Comparison of ENCODE assay signal across 21 cellular contexts in the genomic region with DNA sequence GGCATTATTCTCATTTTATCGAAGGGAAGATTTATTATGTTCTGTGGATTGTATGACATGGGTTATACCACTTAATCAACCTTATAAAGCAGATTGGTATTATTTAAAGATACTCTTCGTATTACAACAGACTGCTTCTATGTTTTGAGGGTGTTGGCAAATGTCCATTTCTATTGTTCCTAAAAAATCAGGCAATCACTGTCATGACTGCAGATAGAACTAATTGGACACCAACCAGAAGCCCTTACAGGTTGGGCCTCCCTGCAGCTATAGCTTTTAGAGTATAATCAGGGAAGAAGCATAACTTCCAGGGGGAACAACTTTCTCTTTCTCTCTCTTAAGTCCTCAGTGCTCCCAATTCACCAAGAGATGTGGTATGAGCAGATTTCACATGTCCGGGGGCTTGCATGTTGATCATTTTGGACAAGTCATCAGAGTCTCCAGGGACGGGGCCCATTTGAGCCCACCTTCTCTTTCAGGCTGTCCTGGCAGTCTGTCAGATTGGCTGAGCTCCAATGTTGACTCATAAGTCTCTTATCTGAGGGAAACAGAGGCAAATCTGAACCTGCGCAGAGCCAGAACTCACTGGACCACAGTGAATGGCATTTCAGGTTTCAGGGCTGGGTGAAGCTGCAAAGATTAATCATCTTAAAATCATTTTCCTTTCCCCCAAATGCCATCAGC.
A peak's percentile ranks its signal among the peaks of the same experiment; 100 is the strongest.
DNase-seq lines count a peak whose midpoint lies in the region; ATAC-seq, FAIRE-seq and TF ChIP-seq lines count a peak whose summit lies in the region.
"Had no signal": no experiment of that assay in that cellular context is flagged by ENCODE, and none has a peak within 500 bp of the region (broad histone marks: within the 10 kb centered on the region; RNA-seq: fewer than 3 reads in every experiment).

No MANE protein-coding gene starts in this region.

- POLR2A ChIA-PET in SK-N-SH (lab: Yijun Ruan, JAX) (no interaction called here), HepG2 (lab: Yijun Ruan, JAX) (no interaction called here)

- H2AFZ ChIP-seq in SK-N-SH (ENCODE audit: low read depth) (no peak overlapping the region), HepG2 (ENCODE audit: low read length) (no peak overlapping the region)

- FAIRE-seq in HepG2 (lab: Jason Lieb, UNC): no peak
- FAIRE-seq: GM12891 had no signal

- no peak for TF ChIP-seq POLR2A in HepG2 (IDR thresholded peaks at IDR 0.05; ENCODE audit: insufficient read depth in 1 of 2, low read depth in 2 of 2, low read length in 2 of 2)

- H3K56ac ChIP-seq in mesendoderm (ENCODE audit: low read length): no peak overlapping the region

- H3K27ac ChIP-seq in SK-N-SH (ENCODE audit: low read depth in 2 of 2, low read length in 1 of 2) (peak overlapping the region in 1 of 2 experiments; percentile 78; a peak in 2 of 4 replicates), mesendoderm (ENCODE audit: low read depth, low read length) (no peak overlapping the region), HepG2 (ENCODE audit: extremely low read length, insufficient read depth, low read length) (no peak overlapping the region)
- H3K27ac ChIP-seq: BLaER1 had no signal

- TF ChIP-seq EP300 in SK-N-SH (IDR thresholded peaks at IDR 0.05; ENCODE audit: borderline replicate concordance in 1 of 2, low read depth in 1 of 2, low read length in 1 of 2): peak in 1 of 2 experiments; percentile 62; a peak in 2 of 4 replicates
- TF ChIP-seq EP300 in HepG2 (IDR thresholded peaks at IDR 0.05; ENCODE audit: low read depth in 2 of 2, low read length in 2 of 2): no peak
- no peak for TF ChIP-seq EP300 in HepG2 (CRISPR knock-in tag; IDR thresholded peaks at IDR 0.05; ENCODE audit: borderline replicate concordance)

- no peak for TF ChIP-seq CTCF in BE2C (IDR thresholded peaks at IDR 0.05; ENCODE audit: low read depth, low read length)
- TF ChIP-seq CTCF in SK-N-SH (IDR thresholded peaks at IDR 0.05): no peak
- TF ChIP-seq CTCF in HepG2 (CRISPR knock-in tag; IDR thresholded peaks at IDR 0.05): no peak

- no peak overlapping the region for H2BK15ac ChIP-seq in mesendoderm (replicated peaks; ENCODE audit: low read depth)

- H3K9me2 ChIP-seq in SK-N-SH: no peaks in the 10 kb centered on the region

- intact Hi-C loops in HepG2 (cut with micrococcal nuclease; ENCODE audit: unreplicated experiment): no loop called here

- H2BK120ac ChIP-seq in mesendoderm (ENCODE audit: low read depth, low read length): no peak overlapping the region

- no peaks in the 10 kb centered on the region for H3K9me3 ChIP-seq in BE2C
- no peaks in the 10 kb centered on the region for H3K9me3 ChIP-seq in SK-N-SH
- no peaks in the 10 kb centered on the region for H3K9me3 ChIP-seq in HepG2 (ENCODE audit: low read length)
- H3K9me3 ChIP-seq: BLaER1 had no signal

- BruUV-seq in HepG2 (replicated peaks; lab: Mats Ljungman, UMichigan): no TSS peak

- no peaks in the 10 kb centered on the region for H3F3A ChIP-seq in SK-N-SH (replicated peaks; ENCODE audit: insufficient read depth)

- no peaks in the 10 kb centered on the region for H3K79me1 ChIP-seq in mesendoderm (ENCODE audit: low read length)

- H2BK5ac ChIP-seq in mesendoderm (ENCODE audit: low read length): no peak overlapping the region

- H3K27me3 ChIP-seq in BE2C: no peaks in the 10 kb centered on the region
- no peaks in the 10 kb centered on the region for H3K27me3 ChIP-seq in SK-N-SH (ENCODE audit: insufficient read depth)
- H3K27me3 ChIP-seq in mesendoderm (ENCODE audit: insufficient read depth, low read length, poor library complexity): no peaks in the 10 kb centered on the region
- H3K27me3 ChIP-seq in HepG2 (ENCODE audit: control insufficient read depth in 1 of 2, insufficient read depth in 2 of 2, low read length in 2 of 2): no peaks in the 10 kb centered on the region
- H3K27me3 ChIP-seq: BLaER1 had no signal

- ATAC-seq in HepG2: no peak
- ATAC-seq in GM18873 (IDR thresholded peaks at IDR 0.05; ENCODE audit: low FRiP score, unreplicated experiment): no peak
- ATAC-seq: Panc1 had no signal

- in situ Hi-C loops in HepG2 (cut with HindIII; ENCODE audit: extremely low pct_ligation_motif_present, low pct_unique_long_range_greater_than_20kb): no loop called here

- H3K4me1 ChIP-seq in BE2C (peaks cover 30% of the 10 kb centered on the region), SK-N-SH (ENCODE audit: control insufficient read depth in 1 of 2, insufficient read depth in 2 of 2, low read depth in 1 of 2, low read length in 1 of 2) (peaks cover 17 to 29% of the 10 kb centered on the region in 2 experiments; a peak in 3 of 4 replicates), mesendoderm (ENCODE audit: control insufficient read depth, low read depth, low read length) (no peaks in the 10 kb centered on the region), HepG2 (ENCODE audit: insufficient read depth, low read length) (no peaks in the 10 kb centered on the region)
- H3K4me1 ChIP-seq: BLaER1 had no signal

- H3K4me2 ChIP-seq in SK-N-SH (no peak overlapping the region), mesendoderm (ENCODE audit: low read length) (no peak overlapping the region), HepG2 (ENCODE audit: low read depth, low read length) (no peak overlapping the region)
- H3K4me2 ChIP-seq: BLaER1 had no signal

- no peak overlapping the region for H3K9ac ChIP-seq in SK-N-SH
- no peak overlapping the region for H3K9ac ChIP-seq in mesendoderm (ENCODE audit: low read length)
- no peak overlapping the region for H3K9ac ChIP-seq in HepG2 (ENCODE audit: insufficient read depth, low read depth, low read length)
- H3K9ac ChIP-seq: BLaER1 had no signal

- H3K23ac ChIP-seq in mesendoderm (ENCODE audit: low read length): no peak overlapping the region

- CTCF ChIA-PET in SK-N-SH (lab: Yijun Ruan, JAX): interaction anchor here (0.6 to 2.2 kb wide), 6 partner anchors 11 to 270 kb away, joined by 3 to 8 read pairs (median 4); no protein-coding TSS in a partner anchor
- CTCF ChIA-PET in HepG2 (lab: Yijun Ruan, JAX; ENCODE audit: low intra/inter-chr PET ratio, low total read pairs): no interaction called here

- H4K8ac ChIP-seq in mesendoderm (ENCODE audit: low read depth, low read length): no peak overlapping the region

- no peak overlapping the region for H4K5ac ChIP-seq in mesendoderm (ENCODE audit: low read length)

- 23% methylated on average over 5 of the region's 5 CpGs for WGBS in SK-N-SH (ENCODE audit: low lambda C conversion rate)
- WGBS in mesendoderm (ENCODE audit: extremely low coverage, insufficient coverage, low lambda C conversion rate): no CpG with 5 or more reads among the region's 5 CpGs
- WGBS in HepG2 (ENCODE audit: low lambda C conversion rate): 21% methylated on average over 3 of the region's 5 CpGs

- H3K4me3 ChIP-seq in BE2C (ENCODE audit: low read depth, low read length): peak overlapping the region; percentile 23; the same call in 1 of the 2 replicates
- H3K4me3 ChIP-seq in SK-N-SH (ENCODE audit: low read depth in 2 of 2, low read length in 1 of 2): no peak overlapping the region
- H3K4me3 ChIP-seq in mesendoderm (ENCODE audit: low read length): no peak overlapping the region
- no peak overlapping the region for H3K4me3 ChIP-seq in HepG2 (replicated peaks in 1 of 3; ENCODE audit: insufficient read depth in 1 of 3, low read depth in 2 of 3, low read length in 3 of 3)
- H3K4me3 ChIP-seq: BLaER1 had no signal

- H3K4ac ChIP-seq in mesendoderm (ENCODE audit: low read depth, low read length): no peak overlapping the region

- DNase-seq in BE2C: peak; percentile 94
- DNase-seq in NCI-H128 (lab: John Stamatoyannopoulos, UW; ENCODE audit: unreplicated experiment): peak; percentile 35
- peak; percentile 16 for DNase-seq in SK-N-SH
- no peak for DNase-seq in mesendoderm
- DNase-seq in epidermal melanocyte (ENCODE audit: insufficient read length, low spot score): no peak
- DNase-seq in activated effector memory CD4-positive, alpha-beta T cell treated with anti-CD3 and anti-CD28 coated beads, Interleukin-2, amount 50 U/mL, for 16 hours: no peak
- DNase-seq in HepG2 (ENCODE audit: low spot score): no peak
- DNase-seq: CD4-positive, alpha-beta T cell; DND-41; Karpas-422; MV-4-11; NCI-H1436 treated with DMSO at 0.1 percent for 48 hours; NCI-H2029; NCI-H2171; NCI-H446; NCI-H526 treated with DMSO at 0.1 percent for 48 hours; SIG-M5 had no signal

- H4K20me1 ChIP-seq in SK-N-SH (ENCODE audit: insufficient read depth) (no peaks in the 10 kb centered on the region), HepG2 (ENCODE audit: insufficient read depth, low read length) (no peaks in the 10 kb centered on the region)
- H4K20me1 ChIP-seq: BLaER1 had no signal

- H3K18ac ChIP-seq in mesendoderm (ENCODE audit: low read length): peak overlapping the region; percentile 40

- no peak overlapping the region for H2AK5ac ChIP-seq in mesendoderm (ENCODE audit: low read length)

- no peaks in the 10 kb centered on the region for H3K36me3 ChIP-seq in BE2C
- no peaks in the 10 kb centered on the region for H3K36me3 ChIP-seq in SK-N-SH (replicated peaks in 1 of 2; ENCODE audit: control insufficient read depth in 1 of 2, insufficient read depth in 2 of 2, low read length in 1 of 2)
- H3K36me3 ChIP-seq in mesendoderm (ENCODE audit: control insufficient read depth, insufficient read depth, low read length): no peaks in the 10 kb centered on the region
- H3K36me3 ChIP-seq in HepG2 (replicated peaks in 1 of 2; ENCODE audit: control insufficient read depth in 1 of 2, insufficient read depth in 2 of 2, low read length in 2 of 2): no peaks in the 10 kb centered on the region
- H3K36me3 ChIP-seq: BLaER1 had no signal

- no peaks in the 10 kb centered on the region for H3K79me2 ChIP-seq in SK-N-SH (ENCODE audit: insufficient read depth)
- no peaks in the 10 kb centered on the region for H3K79me2 ChIP-seq in mesendoderm (ENCODE audit: control insufficient read depth, insufficient read depth, low read length)
- no peaks in the 10 kb centered on the region for H3K79me2 ChIP-seq in HepG2 (ENCODE audit: insufficient read depth, low read length)

- TF ChIP-seq RAD21 in SK-N-SH (IDR thresholded peaks at IDR 0.05; ENCODE audit: low read length) (no peak), HepG2 (CRISPR knock-in tag; IDR thresholded peaks at IDR 0.05) (no peak)

TF ChIP-seq in SK-N-SH, 30 proteins besides CTCF, POLR2A, EP300 and RAD21 (continues in another document):
- TF ChIP-seq NFIC (IDR thresholded peaks at IDR 0.05; ENCODE audit: borderline replicate concordance) (peak; percentile 6; the same call in 1 of the 2 replicates), FOXJ3 (CRISPR knock-in tag; IDR thresholded peaks at IDR 0.05) (peak; percentile 91)

TF ChIP-seq in HepG2, 621 proteins besides CTCF, POLR2A, EP300 and RAD21 (continues in another document):
- TF ChIP-seq, protein P1, sequence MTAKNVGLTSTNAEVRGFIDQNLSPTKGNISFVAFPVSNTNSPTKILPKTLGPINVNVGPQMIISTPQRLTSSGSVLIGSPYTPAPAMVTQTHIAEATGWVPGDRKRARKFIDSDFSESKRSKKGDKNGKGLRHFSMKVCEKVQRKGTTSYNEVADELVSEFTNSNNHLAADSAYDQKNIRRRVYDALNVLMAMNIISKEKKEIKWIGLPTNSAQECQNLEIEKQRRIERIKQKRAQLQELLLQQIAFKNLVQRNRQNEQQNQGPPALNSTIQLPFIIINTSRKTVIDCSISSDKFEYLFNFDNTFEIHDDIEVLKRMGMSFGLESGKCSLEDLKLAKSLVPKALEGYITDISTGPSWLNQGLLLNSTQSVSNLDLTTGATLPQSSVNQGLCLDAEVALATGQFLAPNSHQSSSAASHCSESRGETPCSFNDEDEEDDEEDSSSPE (CRISPR knock-in tag; IDR thresholded peaks at IDR 0.05): no peak

Comparison
In these comparisons a context has a peak if more than half of its experiments do, and no peak if none do; other contexts are left out.
1. DNase-seq: peak in BE2C (single experiment), NCI-H128 (single experiment) and SK-N-SH (single experiment); none in mesendoderm (single experiment), epidermal melanocyte (single experiment), activated effector memory CD4-positive, alpha-beta T cell treated with anti-CD3 and anti-CD28 coated beads, Interleukin-2, amount 50 U/mL, for 16 hours (single experiment) and HepG2 (single experiment).